21 cellular contexts compared by ENCODE assay signal in genomic region chr5:145161384-145161783, GRCh38.
"Had no signal": no experiment of that assay in that cellular context is flagged by ENCODE, and none has a peak within 500 bp of the region (broad histone marks: within the 10 kb centered on the region; RNA-seq: fewer than 3 reads in every experiment).

No MANE protein-coding gene starts in this region.

- H3K36me3 ChIP-seq: breast epithelium had no signal

- H3K27ac ChIP-seq: breast epithelium had no signal

- H3K4me1 ChIP-seq: breast epithelium had no signal

- DNase-seq: activated B cell treated with CpG ODN at 0.5 μM for 24 hours; activated CD4-positive, alpha-beta T cell treated with anti-CD3 and anti-CD28 coated beads for 1 hour; activated CD4-positive, alpha-beta T cell treated with anti-CD3 and anti-CD28 coated beads, Interleukin-2, amount 10 ng/mL, durations not matched to agents 24 days and 14 days; activated CD4-positive, alpha-beta T cell treated with anti-CD3 and anti-CD28 coated beads, Interleukin-2, amount 50 U/mL, for 48 hours; activated CD8-positive, alpha-beta memory T cell treated with anti-CD3 and anti-CD28 coated beads, Interleukin-2, amount 10 ng/mL, durations not matched to agents 7 days and 5 days; activated effector memory CD4-positive, alpha-beta T cell treated with Interleukin-2 at 50 U/mL for 16 hours; activated naive CD4-positive, alpha-beta T cell; activated T-cell treated with anti-CD3 and anti-CD28 coated beads, Interleukin-2, amount 50 U/mL, for 24 hours; aorta; caudate nucleus; KG1; NCI-H1092; NCI-H1436; NCI-H1694 treated with DMSO at 0.1 percent for 48 hours; NCI-H446; NCI-H524; NCI-H82; SIG-M5; T-helper 17 cell; T-helper 9 cell had no signal

- H3K27me3 ChIP-seq: breast epithelium had no signal

- H3K9me3 ChIP-seq: breast epithelium had no signal

- H3K4me3 ChIP-seq: breast epithelium had no signal
